In genomic region chr2:2107627-2108026, GRCh38 we compare ENCODE assay signal across 1 cellular context.
TF ChIP-seq lines count a peak whose summit lies in the region.

No MANE protein-coding gene starts in this region.

TF ChIP-seq in GM23338, 12 proteins besides CTCF, POLR2A, EP300 and RAD21 (continued from another document):
- no peak for TF ChIP-seq ZNF462 (CRISPR knock-in tag; IDR thresholded peaks at IDR 0.05)
